In genomic region chr19:1247747-1248453, GRCh38 we compare ENCODE assay signal across 8 cellular contexts. TPM values are rescaled to one million over a fixed set of nuclear protein-coding genes. Genes with fewer than 3 reads are reported as not detected.
A peak's percentile ranks its signal among the peaks of the same experiment; 100 is the strongest.
DNase-seq lines count a peak whose midpoint lies in the region; ATAC-seq and TF ChIP-seq lines count a peak whose summit lies in the region.

No MANE protein-coding gene starts in this region.

- peak overlapping the region; percentile 80 for H3K4me2 ChIP-seq in trophoblast cell (ENCODE audit: low read length)

- peak overlapping the region; percentile 97 for H3K18ac ChIP-seq in trophoblast cell (ENCODE audit: low read length)

- peak overlapping the region; percentile 74 for H2AFZ ChIP-seq in trophoblast cell (ENCODE audit: insufficient read depth, low read length, poor library complexity)

- H3K27me3 ChIP-seq in trophoblast cell (ENCODE audit: insufficient read depth, low read length): no peaks in the 10 kb centered on the region

- peak overlapping the region; percentile 80 for H3K9ac ChIP-seq in trophoblast cell (ENCODE audit: low read length)

- peak; percentile 32 for TF ChIP-seq CTCF in AG09319 (IDR thresholded peaks at IDR 0.05; ENCODE audit: low read depth, low read length)

- WGBS in trophoblast cell (ENCODE audit: extremely low coverage, insufficient coverage, insufficient read length): no CpG with 5 or more reads among the region's 35 CpGs

- H3K36me3 ChIP-seq in trophoblast cell (ENCODE audit: control insufficient read depth in 1 of 2, insufficient read depth in 2 of 2, low read length in 2 of 2): peaks cover 36 to 40% of the 10 kb centered on the region in 2 experiments

- intact Hi-C loops in Right ventricle myocardium inferior (cut with DNase I): loop anchor here (10.0 kb wide), 2 partner anchors 323 to 453 kb away; partner anchors contain the start of genes ARID3A and PTBP1

- peak overlapping the region; percentile 69 for H3K27ac ChIP-seq in trophoblast cell (ENCODE audit: low read depth, low read length)

- H4K8ac ChIP-seq in trophoblast cell (ENCODE audit: low read depth, low read length): peak overlapping the region; percentile 89

- peaks cover 43% of the 10 kb centered on the region for H3K79me1 ChIP-seq in trophoblast cell (ENCODE audit: low read length)

- peak overlapping the region; percentile 46 for H2BK12ac ChIP-seq in trophoblast cell (ENCODE audit: low read length)

- H4K91ac ChIP-seq in trophoblast cell (ENCODE audit: low read depth, low read length): peak overlapping the region; percentile 90

- peak overlapping the region; percentile 94 for H2BK5ac ChIP-seq in trophoblast cell (ENCODE audit: low read depth, low read length, poor library complexity)

- peak overlapping the region; percentile 82 for H2BK120ac ChIP-seq in trophoblast cell (ENCODE audit: insufficient read depth, low read length, poor library complexity)

- peak overlapping the region; percentile 49 for H2AK5ac ChIP-seq in trophoblast cell (ENCODE audit: low read length)

- H3K4me1 ChIP-seq in trophoblast cell (ENCODE audit: control insufficient read depth in 1 of 2, insufficient read depth in 2 of 2, low read length in 2 of 2): peaks cover 13 to 14% of the 10 kb centered on the region in 2 experiments

- DNase-seq in AG09319 (ENCODE audit: extremely low read depth, low read depth) (no peak), OCI-M1 (lab: John Stamatoyannopoulos, UW) (peak; percentile 64), Right ventricle myocardium inferior (ENCODE audit: missing footprints) (peak; percentile 91), trophoblast cell (peak; percentile 68 to 72), cerebellar nuclear complex (lab: John Stamatoyannopoulos, UW) (no peak), NCI-H1092 treated with DMSO at 0.1 percent for 48 hours (lab: John Stamatoyannopoulos, UW) (no peak)
- DNase-seq in activated effector memory CD4-positive, alpha-beta T cell treated with anti-CD3 and anti-CD28 coated beads, Interleukin-2, amount 50 U/mL, for 16 hours: peak; percentile 91

- no peak overlapping the region for H3K23ac ChIP-seq in trophoblast cell (ENCODE audit: low read length)

- peak overlapping the region; percentile 86 for H3K14ac ChIP-seq in trophoblast cell (ENCODE audit: low read length)

- no peaks in the 10 kb centered on the region for H3K9me3 ChIP-seq in trophoblast cell (ENCODE audit: insufficient read depth, low read depth, low read length)

- H3K4ac ChIP-seq in trophoblast cell (ENCODE audit: low read depth, low read length): peak overlapping the region; percentile 72

- ATAC-seq in GM21576 (IDR thresholded peaks at IDR 0.05; ENCODE audit: unreplicated experiment): peak; percentile 0
- ATAC-seq in Right ventricle myocardium inferior: no peak

- H3K79me2 ChIP-seq in trophoblast cell (ENCODE audit: control insufficient read depth, insufficient read depth, low read length, poor library complexity): peaks cover 35% of the 10 kb centered on the region

- peak overlapping the region; percentile 66 for H4K12ac ChIP-seq in trophoblast cell (ENCODE audit: low read depth, low read length)

- H3K4me3 ChIP-seq in trophoblast cell (ENCODE audit: low read depth, low read length): peak overlapping the region; percentile 72

RNA-seq across cellular contexts. Expression of gene MIDN, which starts 0.5 kb away (rescaled TPM):
- 62.8 TPM for total RNA-seq in Right ventricle myocardium inferior
- polyA plus RNA-seq in trophoblast cell (2013): 159 and 165 TPM in 2 replicates

RNA-seq across cellular contexts. Expression of gene ATP5F1D, which starts 6.3 kb away (rescaled TPM):
- 656 TPM for total RNA-seq in Right ventricle myocardium inferior
- 106 and 107 TPM in 2 replicates for polyA plus RNA-seq in trophoblast cell (2013)

RNA-seq across cellular contexts. Expression of gene CBARP, which starts 10.1 kb away (rescaled TPM):
- total RNA-seq in Right ventricle myocardium inferior: 1.2 TPM
- polyA plus RNA-seq in trophoblast cell (2013): 3.7 and 4.2 TPM in 2 replicates

RNA-seq across cellular contexts. Expression of gene CIRBP, which starts 21.2 kb away (rescaled TPM):
- total RNA-seq in Right ventricle myocardium inferior: 219 TPM
- 116 and 120 TPM in 2 replicates for polyA plus RNA-seq in trophoblast cell (2013)

RNA-seq across cellular contexts. Expression of gene FAM174C, which starts 27.4 kb away (rescaled TPM):
- 13.1 TPM for total RNA-seq in Right ventricle myocardium inferior
- 58.5 and 63.2 TPM in 2 replicates for polyA plus RNA-seq in trophoblast cell (2013)

Comparison
In these comparisons a context has a peak if more than half of its experiments do, and no peak if none do; other contexts are left out.
1. DNase-seq: peak in OCI-M1 (single experiment), activated effector memory CD4-positive, alpha-beta T cell treated with anti-CD3 and anti-CD28 coated beads, Interleukin-2, amount 50 U/mL, for 16 hours (single experiment), Right ventricle myocardium inferior (single experiment) and trophoblast cell (2 of 2); none in AG09319 (single experiment), cerebellar nuclear complex (0 of 2) and NCI-H1092 treated with DMSO at 0.1 percent for 48 hours (single experiment).